Comparison of ENCODE assay signal across 12 cellular contexts in the genomic region with DNA sequence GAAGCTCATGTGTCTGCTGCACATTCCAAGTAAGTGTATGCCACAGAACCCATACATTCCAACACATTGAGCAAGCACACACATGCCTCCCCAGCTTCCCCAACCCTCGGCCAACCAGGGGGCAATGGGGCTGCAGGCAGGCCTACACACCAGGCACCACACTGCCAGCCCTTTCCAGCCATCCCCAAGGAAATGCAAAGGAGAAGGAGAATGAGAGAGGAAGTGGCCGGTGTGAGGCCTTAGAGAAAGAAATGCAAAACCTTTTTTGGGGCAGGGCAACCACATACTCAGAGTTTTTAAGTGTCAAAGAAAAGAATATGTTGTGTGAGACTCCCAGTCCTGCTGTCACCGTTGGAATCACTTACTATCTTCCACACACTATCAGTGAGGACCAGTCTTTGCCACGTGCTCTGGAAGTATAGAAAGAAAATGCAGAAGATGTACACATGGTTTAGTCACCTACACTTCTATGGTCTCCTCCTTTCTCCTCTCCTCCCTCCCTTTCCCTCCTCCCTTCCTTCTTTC. TPM values are rescaled to one million over a fixed set of nuclear protein-coding genes. Genes with fewer than 3 reads are reported as not detected.
DNase-seq lines count a peak whose midpoint lies in the region; ATAC-seq and TF ChIP-seq lines count a peak whose summit lies in the region.
"Had no signal": no experiment of that assay in that cellular context is flagged by ENCODE, and none has a peak within 500 bp of the region (broad histone marks: within the 10 kb centered on the region; RNA-seq: fewer than 3 reads in every experiment).

No MANE protein-coding gene starts in this region.

- TF ChIP-seq CTCF in WI38 (IDR thresholded peaks at IDR 0.05; ENCODE audit: low read depth, low read length) = no peak
- no peak for TF ChIP-seq CTCF in hepatocyte (IDR thresholded peaks at IDR 0.05; ENCODE audit: poor library complexity)
- no peak for TF ChIP-seq CTCF in stomach (IDR thresholded peaks at IDR 0.05)

- H3K9me2 ChIP-seq in hepatocyte (replicated peaks; ENCODE audit: insufficient read depth) = no peaks in the 10 kb centered on the region

- intact Hi-C loops in stomach (cut with DNase I; ENCODE audit: low total_unique reads) = no loop called here

- H3K4me1 ChIP-seq in hepatocyte (ENCODE audit: insufficient read depth) = peaks cover 34% of the 10 kb centered on the region
- no peaks in the 10 kb centered on the region for H3K4me1 ChIP-seq in stomach
- H3K4me1 ChIP-seq: pancreas had no signal

- H3K27me3 ChIP-seq in hepatocyte = no peaks in the 10 kb centered on the region
- peaks cover 0 to 8% (median 0%) of the 10 kb centered on the region in 3 donors for H3K27me3 ChIP-seq in stomach
- H3K27me3 ChIP-seq: pancreas had no signal

- H3K4me3 ChIP-seq in WI38 (ENCODE audit: low read depth, low read length) (peak overlapping the region; percentile 11; the same call in 1 of the 2 replicates), hepatocyte (no peak overlapping the region), stomach (no peak overlapping the region)
- H3K4me3 ChIP-seq: pancreas had no signal

- no peak for ATAC-seq in GM18505 (IDR thresholded peaks at IDR 0.05; ENCODE audit: unreplicated experiment)
- ATAC-seq: pancreas had no signal

- H3K27ac ChIP-seq in hepatocyte (peak overlapping the region; percentile 36), stomach (no peak overlapping the region)
- H3K27ac ChIP-seq: pancreas had no signal

- peak; percentile 49 for DNase-seq in AG08395 (ENCODE audit: low spot score)
- peak; percentile 94 for DNase-seq in HT1080 (ENCODE audit: low read depth)
- no peak for DNase-seq in hepatocyte (ENCODE audit: low spot score)
- DNase-seq in stomach = no peak
- DNase-seq in activated naive CD4-positive, alpha-beta T cell (lab: John Stamatoyannopoulos, UW) = no peak
- no peak for DNase-seq in ureter (ENCODE audit: low spot score)
- DNase-seq: activated CD8-positive, alpha-beta memory T cell treated with anti-CD3 and anti-CD28 coated beads for 24 hours; NCI-H146; pancreas had no signal

- TF ChIP-seq EP300 in stomach (IDR thresholded peaks at IDR 0.05) = no peak

- H3K79me2 ChIP-seq in hepatocyte = peaks cover 100% of the 10 kb centered on the region

- H4K20me1 ChIP-seq in hepatocyte (ENCODE audit: insufficient read depth, poor library complexity, severe bottlenecking) = peaks cover 100% of the 10 kb centered on the region

- H3K36me3 ChIP-seq in hepatocyte (replicated peaks; ENCODE audit: insufficient read depth, low read depth) (no peaks in the 10 kb centered on the region), stomach (no peaks in the 10 kb centered on the region)
- H3K36me3 ChIP-seq: pancreas had no signal

- TF ChIP-seq POLR2A in stomach (IDR thresholded peaks at IDR 0.05) = no peak
- TF ChIP-seq POLR2A in GM18505 (IDR thresholded peaks at IDR 0.05; ENCODE audit: borderline replicate concordance, extremely low read depth, insufficient read depth, insufficient read length) = no peak

- H2AFZ ChIP-seq in hepatocyte = no peak overlapping the region

- WGBS in hepatocyte (ENCODE audit: low lambda C conversion rate, missing lambda C conversion rate) = 33% methylated on average over 4 of the region's 4 CpGs
- 44 to 61% (median 55%) methylated on average over 4 of the region's 4 CpGs for WGBS in stomach, 5 donors

- peak overlapping the region; percentile 38 for H3K4me2 ChIP-seq in hepatocyte

- H3K9me3 ChIP-seq in hepatocyte (ENCODE audit: low read depth) (no peaks in the 10 kb centered on the region), stomach (no peaks in the 10 kb centered on the region)
- H3K9me3 ChIP-seq: pancreas had no signal

RNA-seq across cellular contexts. Expression of gene IGF2BP2, which starts 11.1 kb away (rescaled TPM):
- 138 and 157 TPM in 2 replicates for total RNA-seq in HT1080 (2014; rRNA removed; shearing (Covaris generic))
- polyA plus RNA-seq in HT1080 (2015; cell fraction: cytosol; rRNA removed) = 206 and 267 TPM in 2 replicates
- polyA plus RNA-seq in HT1080 (2015; cell fraction: nucleus; rRNA removed) = 287 and 324 TPM in 2 replicates
- total RNA-seq in hepatocyte (81.5 and 88.9 TPM in 2 replicates), stomach (100 to 1,000 TPM in 1 of 5 donors, 10 to 100 TPM in 3, 1 to 10 TPM in 1; 4.0 to 303 (median 60.5) TPM), ureter (5.5 TPM)
- polyA plus RNA-seq in hepatocyte (91.8 and 119 TPM in 2 replicates), stomach (10 to 100 TPM in 1 of 3 donors, 1 to 10 TPM in 2; 4.6 to 13.4 (median 7.8) TPM)
- total RNA-seq: B cell had no signal

Comparison
In these comparisons a context has a peak if more than half of its experiments do, and no peak if none do; other contexts are left out.
1. DNase-seq: peak in AG08395 (single experiment) and HT1080 (single experiment); none in hepatocyte (single experiment), stomach (single experiment), activated naive CD4-positive, alpha-beta T cell (0 of 4) and ureter (single experiment).